10 cellular contexts compared by ENCODE assay signal in genomic region chr12:122106891-122107660, GRCh38. TPM values are rescaled to one million over a fixed set of nuclear protein-coding genes. Genes with fewer than 3 reads are reported as not detected.
DNase-seq lines count a peak whose midpoint lies in the region; ATAC-seq lines count a peak whose summit lies in the region.
"Had no signal": no experiment of that assay in that cellular context is flagged by ENCODE, and none has a peak within 500 bp of the region (broad histone marks: within the 10 kb centered on the region; RNA-seq: fewer than 3 reads in every experiment).

No MANE protein-coding gene starts in this region.

- H3K36me3 Mint-ChIP-seq in activated T-helper 17 cell treated with anti-CD3 and anti-CD28 coated beads, Interleukin-2, amount 50 U/mL, for 72 hours (ENCODE audit: low read depth) = no peaks in the 10 kb centered on the region
- H3K36me3 Mint-ChIP-seq in T-helper 2 cell treated with Interferon-gamma antibody and Interleukin-4, amounts not matched to agents 5 μg/mL and 100 μg/mL, for 36 hours (ENCODE audit: low read depth) = peaks cover 7% of the 10 kb centered on the region

- H3K27ac Mint-ChIP-seq in activated T-helper 17 cell treated with anti-CD3 and anti-CD28 coated beads, Interleukin-2, amount 50 U/mL, for 72 hours = no peak overlapping the region
- H3K27ac Mint-ChIP-seq in T-helper 2 cell treated with Interferon-gamma antibody and Interleukin-4, amounts not matched to agents 5 μg/mL and 100 μg/mL, for 36 hours = no peak overlapping the region

- H3K4me3 Mint-ChIP-seq in activated T-helper 17 cell treated with anti-CD3 and anti-CD28 coated beads, Interleukin-2, amount 50 U/mL, for 72 hours = peak overlapping the region; percentile 78
- H3K4me3 Mint-ChIP-seq in T-helper 2 cell treated with Interferon-gamma antibody and Interleukin-4, amounts not matched to agents 5 μg/mL and 100 μg/mL, for 36 hours = no peak overlapping the region

- no peaks in the 10 kb centered on the region for H3K27me3 Mint-ChIP-seq in activated T-helper 17 cell treated with anti-CD3 and anti-CD28 coated beads, Interleukin-2, amount 50 U/mL, for 72 hours
- H3K27me3 Mint-ChIP-seq in T-helper 2 cell treated with Interferon-gamma antibody and Interleukin-4, amounts not matched to agents 5 μg/mL and 100 μg/mL, for 36 hours (ENCODE audit: low read depth) = no peaks in the 10 kb centered on the region

- H3K4me1 Mint-ChIP-seq in activated T-helper 17 cell treated with anti-CD3 and anti-CD28 coated beads, Interleukin-2, amount 50 U/mL, for 72 hours = peaks cover 52% of the 10 kb centered on the region
- H3K4me1 Mint-ChIP-seq in T-helper 2 cell treated with Interferon-gamma antibody and Interleukin-4, amounts not matched to agents 5 μg/mL and 100 μg/mL, for 36 hours (ENCODE audit: low read depth) = peaks cover 29% of the 10 kb centered on the region

- H3K9me3 Mint-ChIP-seq in activated T-helper 17 cell treated with anti-CD3 and anti-CD28 coated beads, Interleukin-2, amount 50 U/mL, for 72 hours = no peaks in the 10 kb centered on the region
- no peaks in the 10 kb centered on the region for H3K9me3 Mint-ChIP-seq in T-helper 2 cell treated with Interferon-gamma antibody and Interleukin-4, amounts not matched to agents 5 μg/mL and 100 μg/mL, for 36 hours

- DNase-seq in A172 (ENCODE audit: low spot score) = peak; percentile 78
- peak; percentile 67 for DNase-seq in LHCN-M2 (ENCODE audit: low read depth)
- peak; percentile 84 for DNase-seq in iris pigment epithelial cell (ENCODE audit: low read depth)
- no peak for DNase-seq in stimulated activated CD8-positive, alpha-beta memory T cell treated with anti-CD3 and anti-CD28 coated beads, Interleukin-4, amount 100 ng/mL, for 48 hours
- DNase-seq in stimulated activated CD4-positive, alpha-beta T cell treated with anti-CD3 and anti-CD28 coated beads, Interleukin-4, amount 100 ng/mL, for 24 hours = no peak
- DNase-seq in T-helper 2 cell treated with Interferon-gamma antibody and Interleukin-4, amounts not matched to agents 5 μg/mL and 100 μg/mL, for 36 hours (ENCODE audit: low spot score) = no peak
- DNase-seq in T-helper 9 cell = no peak
- DNase-seq: activated T-cell treated with anti-CD3 and anti-CD28 coated beads, Interleukin-2, amount 50 U/mL, for 4 hours; NCI-H1436 had no signal

- no peak for ATAC-seq in activated T-helper 17 cell treated with anti-CD3 and anti-CD28 coated beads, Interleukin-2, amount 50 U/mL, for 72 hours (replicated peaks)
- ATAC-seq: activated T-cell treated with anti-CD3 and anti-CD28 coated beads, Interleukin-2, amount 50 U/mL, for 4 hours had no signal

RNA-seq across cellular contexts. Expression of gene MLXIP, which starts 28.5 kb away (rescaled TPM):
- 5.4 and 10.1 TPM in 2 replicates for total RNA-seq in A172 (2014; rRNA removed; shearing (Covaris generic))
- total RNA-seq in LHCN-M2 (2014; rRNA removed) = 7.8 and 8.4 TPM in 2 replicates
- 13.0 TPM for polyA plus RNA-seq in LHCN-M2 (2012)
- 10 to 100 TPM; 19.7 to 28.9 TPM for total RNA-seq in activated T-helper 17 cell treated with anti-CD3 and anti-CD28 coated beads, Interleukin-2, amount 50 U/mL, for 72 hours

Comparison
In these comparisons a context has a peak if more than half of its experiments do, and no peak if none do; other contexts are left out.
1. DNase-seq: peak in A172 (single experiment), LHCN-M2 (single experiment) and iris pigment epithelial cell (single experiment); none in stimulated activated CD8-positive, alpha-beta memory T cell treated with anti-CD3 and anti-CD28 coated beads, Interleukin-4, amount 100 ng/mL, for 48 hours (single experiment), stimulated activated CD4-positive, alpha-beta T cell treated with anti-CD3 and anti-CD28 coated beads, Interleukin-4, amount 100 ng/mL, for 24 hours (single experiment), T-helper 2 cell treated with Interferon-gamma antibody and Interleukin-4, amounts not matched to agents 5 μg/mL and 100 μg/mL, for 36 hours (single experiment) and T-helper 9 cell (single experiment).